1 cellular context compared by ENCODE assay signal in genomic region chr4:23584024-23584423, GRCh38.
TF ChIP-seq lines count a peak whose summit lies in the region.

No MANE protein-coding gene starts in this region.

TF ChIP-seq in K562, 482 proteins besides CTCF, POLR2A, EP300 and RAD21 (continued from another document):
- no peak for TF ChIP-seq ZNF780A (CRISPR knock-in tag; IDR thresholded peaks at IDR 0.05)
- TF ChIP-seq MAFG (tag; conservative IDR thresholded peaks at IDR 0.05), result 0 out of 2 replicates have a peak, but pooled peaks have one; percentile 19
- TF ChIP-seq CREBBP (IDR thresholded peaks at IDR 0.05; ENCODE audit: low read depth, low read length), result no peak
- no peak for TF ChIP-seq ZNF668 (CRISPR knock-in tag; IDR thresholded peaks at IDR 0.05)
- no peak for TF ChIP-seq SMARCC2 (IDR thresholded peaks at IDR 0.05; ENCODE audit: low read depth)
- no peak for TF ChIP-seq MYC (IDR thresholded peaks at IDR 0.05; ENCODE audit: low read depth, low read length)
- TF ChIP-seq MYC (CRISPR knock-in tag; IDR thresholded peaks at IDR 0.05; ENCODE audit: borderline replicate concordance, low read depth), result no peak
- TF ChIP-seq NCOA6 (IDR thresholded peaks at IDR 0.05), result no peak
- no peak for TF ChIP-seq ZNF121 (CRISPR knock-in tag; conservative IDR thresholded peaks at IDR 0.05)
- TF ChIP-seq NFE2 (IDR thresholded peaks at IDR 0.05; ENCODE audit: low read depth), result 0 out of 2 replicates have a peak, but pooled peaks have one; percentile 13
- no peak for TF ChIP-seq CSDE1 (IDR thresholded peaks at IDR 0.05)
- no peak for TF ChIP-seq HNRNPLL (IDR thresholded peaks at IDR 0.05; ENCODE audit: low read depth, low read length, poor library complexity, severe bottlenecking)
- no peak for TF ChIP-seq REST (CRISPR knock-in tag; IDR thresholded peaks at IDR 0.05; ENCODE audit: low read depth)
- TF ChIP-seq KAT7 (CRISPR knock-in tag; IDR thresholded peaks at IDR 0.05; ENCODE audit: borderline replicate concordance), result no peak
- TF ChIP-seq CEBPZ (IDR thresholded peaks at IDR 0.05; ENCODE audit: borderline replicate concordance, low read depth, low read length), result no peak
- no peak for TF ChIP-seq TSC22D4 (tag; IDR thresholded peaks at IDR 0.05)
- no peak for TF ChIP-seq CREB1 (IDR thresholded peaks at IDR 0.05)
- no peak for TF ChIP-seq CREB1 (CRISPR knock-in tag; IDR thresholded peaks at IDR 0.05)
- no peak for TF ChIP-seq HNRNPK (IDR thresholded peaks at IDR 0.05; ENCODE audit: low read depth, low read length, poor library complexity, severe bottlenecking)
- no peak for TF ChIP-seq PTRF (tag; IDR thresholded peaks at IDR 0.05)
- no peak for TF ChIP-seq RUNX1 (IDR thresholded peaks at IDR 0.05; ENCODE audit: low read depth)
- no peak for TF ChIP-seq ZNF398 (CRISPR knock-in tag; IDR thresholded peaks at IDR 0.05)
- no peak for TF ChIP-seq ZBTB33 (CRISPR knock-in tag; IDR thresholded peaks at IDR 0.05)
TF ChIP-seq in K562: peak in this region for 4.
